Comparison of ENCODE assay signal across 1 cellular context in the genomic region with DNA sequence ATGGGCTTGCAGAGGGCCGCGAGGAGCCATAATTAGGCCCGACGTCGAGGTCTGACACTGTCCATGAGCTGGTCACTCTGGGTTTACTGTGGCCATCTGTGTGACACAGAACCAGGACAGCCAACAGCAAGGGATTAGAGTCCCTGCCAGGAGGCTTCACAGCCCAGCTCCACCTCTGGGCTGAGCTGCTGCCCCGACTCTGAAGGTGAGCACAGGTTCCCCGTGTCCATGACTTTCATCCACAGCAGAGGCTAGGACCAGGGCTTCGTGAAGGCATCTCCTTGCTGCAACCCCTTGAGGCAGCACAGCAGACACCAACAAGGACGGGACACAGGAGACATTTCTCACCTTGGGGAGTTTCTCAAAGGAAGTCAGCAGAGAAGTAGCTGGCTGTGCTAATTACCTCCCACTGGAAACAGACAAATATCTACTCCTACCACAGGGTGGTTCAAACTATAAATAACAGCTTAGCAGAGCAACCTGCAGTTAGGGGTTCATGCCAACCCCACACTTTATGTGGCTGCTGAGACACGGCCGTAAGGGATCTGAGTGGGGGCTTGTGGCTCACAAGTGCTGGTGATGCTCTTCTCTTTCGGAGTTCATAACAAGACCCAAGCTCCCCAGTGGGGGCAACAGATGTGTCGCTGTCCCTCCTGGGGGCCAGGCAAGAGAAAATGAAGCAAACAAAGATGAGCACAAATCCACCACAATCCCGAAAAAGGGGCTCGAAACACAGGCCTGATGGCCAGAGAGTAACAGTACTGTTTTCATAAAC.
TF ChIP-seq lines count a peak whose summit lies in the region.

No MANE protein-coding gene starts in this region.

TF ChIP-seq in IMR-90, 13 proteins besides CTCF, POLR2A, EP300 and RAD21 (continued from another document):
- no peak for TF ChIP-seq FOS (IDR thresholded peaks at IDR 0.05; ENCODE audit: low read depth, low read length)
- TF ChIP-seq SMC3 (IDR thresholded peaks at IDR 0.05; ENCODE audit: low read depth, low read length), result no peak
- TF ChIP-seq, protein P1, sequence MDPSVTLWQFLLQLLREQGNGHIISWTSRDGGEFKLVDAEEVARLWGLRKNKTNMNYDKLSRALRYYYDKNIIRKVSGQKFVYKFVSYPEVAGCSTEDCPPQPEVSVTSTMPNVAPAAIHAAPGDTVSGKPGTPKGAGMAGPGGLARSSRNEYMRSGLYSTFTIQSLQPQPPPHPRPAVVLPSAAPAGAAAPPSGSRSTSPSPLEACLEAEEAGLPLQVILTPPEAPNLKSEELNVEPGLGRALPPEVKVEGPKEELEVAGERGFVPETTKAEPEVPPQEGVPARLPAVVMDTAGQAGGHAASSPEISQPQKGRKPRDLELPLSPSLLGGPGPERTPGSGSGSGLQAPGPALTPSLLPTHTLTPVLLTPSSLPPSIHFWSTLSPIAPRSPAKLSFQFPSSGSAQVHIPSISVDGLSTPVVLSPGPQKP (IDR thresholded peaks at IDR 0.05; ENCODE audit: borderline replicate concordance, low read depth, low read length), result no peak
TF ChIP-seq in IMR-90: peak in this region for 0.
